In the genomic region with DNA sequence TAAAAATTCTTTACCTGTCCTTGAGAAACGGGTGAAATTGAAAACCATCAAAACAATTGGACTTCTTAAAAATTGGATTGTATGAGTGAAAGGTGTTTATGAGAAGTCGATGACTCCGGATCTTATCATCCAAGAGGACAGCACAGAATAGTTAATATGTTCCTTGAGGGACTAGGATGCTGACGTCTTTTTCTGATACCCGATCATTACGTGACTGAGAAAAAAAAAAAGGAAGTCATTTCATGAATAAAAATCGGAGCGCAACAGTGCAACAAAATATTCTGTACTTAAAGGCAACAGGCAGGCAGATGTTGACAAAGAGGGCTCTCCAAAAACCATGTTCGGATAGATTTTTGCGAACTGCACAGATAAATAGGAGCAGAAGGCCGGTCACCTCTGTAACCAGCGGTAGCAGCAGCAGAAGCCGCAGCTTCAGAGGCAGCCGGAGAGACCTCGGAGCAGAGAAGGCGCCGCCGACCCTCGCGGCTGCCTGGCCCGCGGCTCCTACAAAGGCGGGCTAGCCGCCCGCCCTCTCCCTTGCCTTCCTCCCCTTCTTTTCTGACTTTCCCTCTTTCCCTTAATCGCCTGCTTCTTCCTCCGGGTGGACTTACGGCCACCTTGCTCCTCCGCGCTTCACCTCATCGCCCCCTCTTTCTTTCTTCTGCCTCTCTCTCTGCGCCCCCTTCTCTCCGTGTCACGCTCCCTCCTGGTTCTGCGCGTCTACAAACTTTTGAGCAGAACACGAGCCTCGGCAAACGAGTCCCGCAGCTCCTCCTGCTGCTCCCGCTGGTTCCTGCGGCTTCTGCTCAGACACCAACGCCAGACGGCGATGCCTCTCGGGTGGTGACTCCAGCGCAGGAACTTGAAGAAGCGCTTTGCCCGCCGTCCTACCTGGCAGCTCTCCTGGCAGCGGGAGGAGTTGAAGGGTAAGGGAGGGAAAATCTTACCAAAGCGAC, we compare ENCODE assay signal across 9 cellular contexts. TPM values are rescaled to one million over a fixed set of nuclear protein-coding genes. Genes with fewer than 3 reads are reported as not detected.
A peak's percentile ranks its signal among the peaks of the same experiment; 100 is the strongest.
DNase-seq lines count a peak whose midpoint lies in the region; ATAC-seq and TF ChIP-seq lines count a peak whose summit lies in the region.
"Had no signal": no experiment of that assay in that cellular context is flagged by ENCODE, and none has a peak within 500 bp of the region (broad histone marks: within the 10 kb centered on the region; RNA-seq: fewer than 3 reads in every experiment).

A gene (plus strand): TSS at position 737 of the 956 bp plus-strand sequence. CDS start 516 bp downstream, outside the sequence.

- no peaks in the 10 kb centered on the region for H3K27me3 ChIP-seq in BE2C

- ATAC-seq in HG03280 (IDR thresholded peaks at IDR 0.05; ENCODE audit: unreplicated experiment) (no peak), GM18907 (IDR thresholded peaks at IDR 0.05; ENCODE audit: unreplicated experiment) (no peak)

- DNase-seq in BE2C (peak; percentile 65), GM13976 (ENCODE audit: low spot score) (peak; percentile 32), SHP77 (lab: John Stamatoyannopoulos, UW) (peak; percentile 69 to 70), GF-D8 (lab: John Stamatoyannopoulos, UW) (no peak), GDM1 (lab: John Stamatoyannopoulos, UW) (no peak)
- DNase-seq: NCI-H1436 treated with DMSO at 0.1 percent for 48 hours had no signal

- H3K4me1 ChIP-seq in BE2C: peaks cover 4% of the 10 kb centered on the region; the same call in 1 of the 2 replicates

- peak within 1 kb of the TSS; percentile 68 for H3K4me3 ChIP-seq in BE2C (ENCODE audit: low read depth, low read length)
- H3K4me3 ChIP-seq in iPS-11a (ENCODE audit: low read depth, low read length): peak within 1 kb of the TSS; percentile 10

- TF ChIP-seq CTCF in BE2C (IDR thresholded peaks at IDR 0.05; ENCODE audit: low read depth, low read length) (0 out of 2 replicates have a peak, but pooled peaks have one; percentile 38), GM13976 (IDR thresholded peaks at IDR 0.05; ENCODE audit: borderline replicate concordance, control extremely low read depth, extremely low read depth, insufficient read depth, missing control alignments) (no peak)

- H3K9me3 ChIP-seq in BE2C: no peaks in the 10 kb centered on the region

- in situ Hi-C loops in GM13976 (cut with MboI; ENCODE audit: low sequenced_read_pairs, unreplicated experiment): no loop called here

- H3K36me3 ChIP-seq in BE2C: peaks cover 6% of the 10 kb centered on the region; the same call in 1 of the 2 replicates

RNA-seq across cellular contexts. Expression of the gene that starts here (rescaled TPM):
- 30.1 TPM for polyA plus RNA-seq in BE2C (2012; ENCODE audit: insufficient read depth, insufficient read length, low read depth)

Comparison
In these comparisons a context has a peak if more than half of its experiments do, and no peak if none do; other contexts are left out.
1. DNase-seq: peak in BE2C (single experiment), GM13976 (single experiment) and SHP77 (2 of 2); none in GF-D8 (single experiment) and GDM1 (single experiment).